ENCODE assay signal across 8 cellular contexts in genomic region chr11:57493507-57494503, GRCh38. TPM values are rescaled to one million over a fixed set of nuclear protein-coding genes. Genes with fewer than 3 reads are reported as not detected.
DNase-seq lines count a peak whose midpoint lies in the region; ATAC-seq and TF ChIP-seq lines count a peak whose summit lies in the region.

No MANE protein-coding gene starts in this region.

- ATAC-seq in HG02642 (IDR thresholded peaks at IDR 0.05; ENCODE audit: poor library complexity, unreplicated experiment): peak; percentile 73
- no peak for ATAC-seq in HG03196 (IDR thresholded peaks at IDR 0.05; ENCODE audit: unreplicated experiment)

- WGBS in esophagus squamous epithelium, 2 donors: 70 to 71% methylated on average over 5 to 7 of the region's 15 CpGs

- TF ChIP-seq CTCF in GM12874 (IDR thresholded peaks at IDR 0.05; ENCODE audit: insufficient read depth, low read depth, low read length) (peak; percentile 95), esophagus squamous epithelium (IDR thresholded peaks at IDR 0.05) (peak; percentile 64 to 93 (median 86)), vagina (IDR thresholded peaks at IDR 0.05) (peak; percentile 54 to 80 (median 70))

- TF ChIP-seq POLR2A in esophagus squamous epithelium (IDR thresholded peaks at IDR 0.05) (no peak), vagina (IDR thresholded peaks at IDR 0.05) (no peak)

- peaks cover 0 to 41% (median 0%) of the 10 kb centered on the region in 3 donors for H3K36me3 ChIP-seq in esophagus squamous epithelium
- H3K36me3 ChIP-seq in vagina: peaks cover 0 to 8% of the 10 kb centered on the region in 2 donors

- H3K4me3 ChIP-seq in esophagus squamous epithelium (no peak overlapping the region), vagina (no peak overlapping the region)

- H3K9me3 ChIP-seq in esophagus squamous epithelium (no peaks in the 10 kb centered on the region), vagina (no peaks in the 10 kb centered on the region)

- DNase-seq in NCI-H2196 treated with DMSO at 0.1 percent for 48 hours (lab: John Stamatoyannopoulos, UW; ENCODE audit: unreplicated experiment) (peak; percentile 35), esophagus squamous epithelium (lab: John Stamatoyannopoulos, UW) (no peak), pons (ENCODE audit: low spot score) (peak; percentile 48), vagina (ENCODE audit: extremely low spot score in 2 of 2) (no peak)
- peak; percentile 88 for DNase-seq in activated CD8-positive, alpha-beta memory T cell treated with anti-CD3 and anti-CD28 coated beads, Interleukin-2, amount 50 U/mL, for 48 hours

- H3K4me1 ChIP-seq in esophagus squamous epithelium: peaks cover 0 to 8% (median 1%) of the 10 kb centered on the region in 3 donors
- H3K4me1 ChIP-seq in vagina: peaks cover 6% of the 10 kb centered on the region

- intact Hi-C loops in esophagus squamous epithelium (cut with DNase I): loop anchor here (5.0 kb wide), 1 partner anchor 33 kb away; no protein-coding TSS in a partner anchor
- intact Hi-C loops in vagina (cut with DNase I): loop anchor here (5.0 to 10.0 kb wide), 2 partner anchors 33 to 149 kb away; no protein-coding TSS in a partner anchor

- H3K27me3 ChIP-seq in esophagus squamous epithelium (no peaks in the 10 kb centered on the region), vagina (no peaks in the 10 kb centered on the region)

- H3K27ac ChIP-seq in esophagus squamous epithelium: no peak overlapping the region
- H3K27ac ChIP-seq in vagina: no peak overlapping the region

RNA-seq across cellular contexts. Expression of gene SLC43A1, which starts 21.7 kb away (rescaled TPM):
- total RNA-seq in esophagus squamous epithelium (10 to 100 TPM in 1 of 4 donors, 1 to 10 TPM in 3; 1.8 to 11.4 (median 4.1) TPM), vagina (22.6 TPM)

RNA-seq across cellular contexts. Expression of gene RTN4RL2, which starts 33.5 kb away (rescaled TPM):
- total RNA-seq in esophagus squamous epithelium (1 to 10 TPM in 2 of 4 donors, under 1 TPM in 2; 0.66 to 1.1 (median 0.90) TPM), vagina (2.0 TPM)

RNA-seq across cellular contexts. Expression of gene TIMM10, which starts 36.7 kb away (rescaled TPM):
- total RNA-seq in esophagus squamous epithelium (10 to 100 TPM; 33.0 to 47.3 (median 38.7) TPM), vagina (45.2 TPM)

RNA-seq across cellular contexts. Expression of gene SMTNL1, which starts 43.6 kb away (rescaled TPM):
- total RNA-seq in esophagus squamous epithelium (not detected), vagina (not detected)

Comparison
In these comparisons a context has a peak if more than half of its experiments do, and no peak if none do; other contexts are left out.
1. DNase-seq: peak in NCI-H2196 treated with DMSO at 0.1 percent for 48 hours (single experiment), activated CD8-positive, alpha-beta memory T cell treated with anti-CD3 and anti-CD28 coated beads, Interleukin-2, amount 50 U/mL, for 48 hours (single experiment) and pons (single experiment); none in esophagus squamous epithelium (single experiment) and vagina (0 of 2).
2. Peak in every context shown above with its lines, with median percentiles within 50 percentile points of each other: CTCF ChIP-seq.